25 cellular contexts compared by ENCODE assay signal in the genomic region with DNA sequence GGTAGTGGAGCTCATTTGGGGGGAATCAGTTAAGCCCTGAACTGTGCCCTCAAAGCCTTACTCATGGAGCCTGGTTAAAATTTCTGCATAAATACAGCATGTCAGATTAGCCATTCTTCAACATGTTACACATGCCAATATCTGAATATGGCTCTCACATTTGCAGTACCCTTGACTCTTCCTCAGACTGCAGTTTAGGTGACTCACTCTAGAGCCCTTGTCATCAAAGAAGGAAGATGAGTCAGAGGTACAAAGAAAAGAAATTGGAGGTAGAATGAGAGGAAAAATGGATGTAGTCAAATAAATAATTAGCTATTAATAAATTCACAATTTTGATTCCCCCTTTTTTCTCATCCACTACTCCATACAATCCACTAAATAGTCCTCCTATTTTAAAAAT. TPM values are rescaled to one million over a fixed set of nuclear protein-coding genes. Genes with fewer than 3 reads are reported as not detected.
"Had no signal": no experiment of that assay in that cellular context is flagged by ENCODE, and none has a peak within 500 bp of the region (broad histone marks: within the 10 kb centered on the region; RNA-seq: fewer than 3 reads in every experiment).

No MANE protein-coding gene starts in this region.

- H3K4me3 Mint-ChIP-seq: activated CD8-positive, alpha-beta T cell treated with anti-CD3 and anti-CD28 coated beads for 36 hours; activated naive CD8-positive, alpha-beta T cell treated with anti-CD3 and anti-CD28 coated beads for 36 hours; activated T-helper 17 cell treated with anti-CD3 and anti-CD28 coated beads, Interleukin-2, amount 50 U/mL, for 72 hours; endodermal cell; T-helper 2 cell treated with Interferon-gamma antibody and Interleukin-4, amounts not matched to agents 5 μg/mL and 100 μg/mL, for 36 hours; WTC11 had no signal

- H3K4me3 ChIP-seq: transverse colon had no signal

- H3K27me3 ChIP-seq: transverse colon had no signal

- FAIRE-seq: islet of Langerhans had no signal

- ATAC-seq: activated CD8-positive, alpha-beta T cell treated with anti-CD3 and anti-CD28 coated beads for 36 hours; activated T-helper 17 cell treated with anti-CD3 and anti-CD28 coated beads, Interleukin-2, amount 50 U/mL, for 72 hours; left lobe of liver; WTC11 had no signal

- H3K27ac Mint-ChIP-seq: activated CD8-positive, alpha-beta T cell treated with anti-CD3 and anti-CD28 coated beads for 36 hours; activated naive CD8-positive, alpha-beta T cell treated with anti-CD3 and anti-CD28 coated beads for 36 hours; activated T-helper 17 cell treated with anti-CD3 and anti-CD28 coated beads, Interleukin-2, amount 50 U/mL, for 72 hours; endodermal cell; T-helper 2 cell treated with Interferon-gamma antibody and Interleukin-4, amounts not matched to agents 5 μg/mL and 100 μg/mL, for 36 hours; WTC11 had no signal

- H3K36me3 ChIP-seq: transverse colon had no signal

- H3K9me3 Mint-ChIP-seq: activated naive CD8-positive, alpha-beta T cell treated with anti-CD3 and anti-CD28 coated beads for 36 hours; activated T-helper 17 cell treated with anti-CD3 and anti-CD28 coated beads, Interleukin-2, amount 50 U/mL, for 72 hours; T-helper 2 cell treated with Interferon-gamma antibody and Interleukin-4, amounts not matched to agents 5 μg/mL and 100 μg/mL, for 36 hours had no signal

- DNase-seq: activated CD4-positive, alpha-beta T cell treated with anti-CD3 and anti-CD28 coated beads for 4 hours; activated CD8-positive, alpha-beta T cell treated with anti-CD3 and anti-CD28 coated beads for 36 hours; activated naive CD4-positive, alpha-beta T cell; activated naive CD8-positive, alpha-beta T cell treated with anti-CD3 and anti-CD28 coated beads for 36 hours; activated T-cell treated with anti-CD3 and anti-CD28 coated beads, Interleukin-2, amount 50 U/mL, for 1 hour; amniotic stem cell; caudate nucleus; endodermal cell; foreskin melanocyte; glutamatergic neuron; hippocampal formation; occipital lobe; posterior cingulate gyrus; stimulated activated CD4-positive, alpha-beta T cell treated with anti-CD3 and anti-CD28 coated beads, Interleukin-2, amount 100 ng/mL, for 24 hours; stimulated activated naive CD4-positive, alpha-beta T cell treated with Interleukin-2 at 50 U/mL for 16 hours; transverse colon had no signal

- H3K4me1 Mint-ChIP-seq: activated naive CD8-positive, alpha-beta T cell treated with anti-CD3 and anti-CD28 coated beads for 36 hours; activated T-helper 17 cell treated with anti-CD3 and anti-CD28 coated beads, Interleukin-2, amount 50 U/mL, for 72 hours; endodermal cell; WTC11 had no signal

- H3K27me3 Mint-ChIP-seq: activated CD8-positive, alpha-beta T cell treated with anti-CD3 and anti-CD28 coated beads for 36 hours had no signal

RNA-seq across cellular contexts. Expression of a gene that starts 23.6 kb away (rescaled TPM):
- total RNA-seq: activated CD8-positive, alpha-beta T cell treated with anti-CD3 and anti-CD28 coated beads for 36 hours; activated naive CD8-positive, alpha-beta T cell treated with anti-CD3 and anti-CD28 coated beads for 36 hours; activated T-helper 17 cell treated with anti-CD3 and anti-CD28 coated beads, Interleukin-2, amount 50 U/mL, for 72 hours; endodermal cell; epithelial cell of proximal tubule; fibroblast of lung; left lobe of liver; lung microvascular endothelial cell; occipital lobe; renal cortical epithelial cell; transverse colon; WTC11 had no signal

RNA-seq across cellular contexts. Expression of a gene that starts 47.8 kb away (rescaled TPM):
- total RNA-seq: activated CD8-positive, alpha-beta T cell treated with anti-CD3 and anti-CD28 coated beads for 36 hours; activated naive CD8-positive, alpha-beta T cell treated with anti-CD3 and anti-CD28 coated beads for 36 hours; activated T-helper 17 cell treated with anti-CD3 and anti-CD28 coated beads, Interleukin-2, amount 50 U/mL, for 72 hours; endodermal cell; epithelial cell of proximal tubule; fibroblast of lung; left lobe of liver; lung microvascular endothelial cell; occipital lobe; renal cortical epithelial cell; transverse colon; WTC11 had no signal
